ENCODE assay signal across 1 cellular context in genomic region chr15:69493406-69493805, GRCh38.
TF ChIP-seq lines count a peak whose summit lies in the region.

No MANE protein-coding gene starts in this region.

TF ChIP-seq in SK-N-SH, 30 proteins besides CTCF, POLR2A, EP300 and RAD21 (continued from another document):
- no peak for TF ChIP-seq USF2 (IDR thresholded peaks at IDR 0.05; ENCODE audit: borderline replicate concordance, low read depth, low read length)
- TF ChIP-seq NFIC (IDR thresholded peaks at IDR 0.05; ENCODE audit: borderline replicate concordance), result no peak
- no peak for TF ChIP-seq MEF2A (IDR thresholded peaks at IDR 0.05; ENCODE audit: borderline replicate concordance, low read depth)
- no peak for TF ChIP-seq TCF12 (IDR thresholded peaks at IDR 0.05)
- no peak for TF ChIP-seq REST (IDR thresholded peaks at IDR 0.05; ENCODE audit: low read depth, low read length)
- no peak for TF ChIP-seq FOXJ3 (CRISPR knock-in tag; IDR thresholded peaks at IDR 0.05)
- no peak for TF ChIP-seq CHD2 (IDR thresholded peaks at IDR 0.05; ENCODE audit: low read length, partially characterized antibody)
- TF ChIP-seq ZBTB33 (IDR thresholded peaks at IDR 0.05; ENCODE audit: borderline replicate concordance, low read depth), result no peak
- no peak for TF ChIP-seq SMC3 (IDR thresholded peaks at IDR 0.05; ENCODE audit: low read depth, low read length)
TF ChIP-seq in SK-N-SH: peak in this region for 0.
